In the genomic region with DNA sequence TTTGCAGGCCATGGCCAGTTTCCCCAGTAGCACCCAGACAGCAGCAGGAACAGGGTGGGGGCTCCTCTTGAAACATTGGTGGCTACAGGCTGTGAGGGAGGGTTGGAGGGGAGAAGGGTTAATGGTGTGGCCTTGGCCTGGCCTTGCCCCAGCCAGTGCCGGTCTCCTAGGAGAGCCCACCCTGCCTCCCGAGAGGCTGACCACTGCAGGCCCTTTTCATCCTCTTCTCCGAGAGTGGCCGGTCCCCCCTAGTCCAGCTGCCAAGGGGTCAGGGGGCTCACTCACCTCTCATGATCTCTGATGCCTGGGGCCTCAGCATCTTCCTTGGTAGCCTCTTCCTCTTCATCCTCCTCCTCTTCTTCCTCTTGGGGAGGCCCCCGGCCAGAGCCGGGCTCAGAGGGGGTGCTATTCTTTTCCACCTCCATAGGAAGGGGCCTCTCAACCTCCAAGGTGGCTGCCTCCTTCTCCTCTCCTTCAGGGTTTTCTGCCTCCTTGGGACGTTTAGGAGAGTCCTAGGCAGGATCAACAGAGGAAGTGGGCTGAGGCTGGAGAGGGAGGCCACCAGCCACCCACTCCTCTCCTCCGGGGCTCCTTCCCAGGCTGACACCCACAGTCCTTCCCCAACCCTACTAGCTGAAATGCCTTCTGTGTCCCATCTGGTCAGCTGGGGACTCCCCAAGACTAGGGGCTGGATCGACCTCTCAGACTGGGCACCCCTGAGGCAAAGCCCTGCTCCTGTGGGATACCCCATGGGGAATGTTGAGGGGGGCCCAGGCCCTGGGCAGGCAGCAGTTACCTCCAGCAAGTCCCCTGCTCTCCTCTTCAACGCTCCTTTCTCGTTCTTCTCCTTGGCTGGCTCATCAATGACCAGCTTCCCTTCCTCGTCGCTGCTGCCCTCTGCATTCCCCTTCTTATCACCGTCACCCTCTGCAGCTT, we compare ENCODE assay signal across 16 cellular contexts. TPM values are rescaled to one million over a fixed set of nuclear protein-coding genes. Genes with fewer than 3 reads are reported as not detected.
DNase-seq lines count a peak whose midpoint lies in the region; ATAC-seq and TF ChIP-seq lines count a peak whose summit lies in the region.
"Had no signal": no experiment of that assay in that cellular context is flagged by ENCODE, and none has a peak within 500 bp of the region (broad histone marks: within the 10 kb centered on the region; RNA-seq: fewer than 3 reads in every experiment).

No MANE protein-coding gene starts in this region.

- 80% methylated on average over 14 of the region's 14 CpGs for WGBS in right cardiac atrium
- WGBS in endodermal cell (ENCODE audit: insufficient coverage in 1 of 2, insufficient read length in 1 of 2), 2 experiments, result 96 to 100% methylated on average over 7 to 14 of the region's 14 CpGs

- H3K4me1 Mint-ChIP-seq in T-helper 17 cell (peaks cover 43% of the 10 kb centered on the region), endodermal cell (peaks cover 54% of the 10 kb centered on the region), type B pancreatic cell (ENCODE audit: unreplicated experiment) (peaks cover 50% of the 10 kb centered on the region)

- no peak for TF ChIP-seq CTCF in endodermal cell (conservative IDR thresholded peaks at IDR 0.05)
- no peak for TF ChIP-seq CTCF in type B pancreatic cell (conservative IDR thresholded peaks at IDR 0.05)

- H3K4me3 ChIP-seq in right cardiac atrium (ENCODE audit: low read length), result no peak overlapping the region
- no peak overlapping the region for H3K4me3 ChIP-seq in endodermal cell (ENCODE audit: low read length)
- H3K4me3 ChIP-seq: Peyer's patch had no signal

- no peaks in the 10 kb centered on the region for H3K9me3 ChIP-seq in right cardiac atrium (ENCODE audit: control insufficient read depth, low read length)
- H3K9me3 ChIP-seq in T-helper 17 cell (ENCODE audit: control insufficient read depth, low read length, poor library complexity, severe bottlenecking), result no peaks in the 10 kb centered on the region
- H3K9me3 ChIP-seq in endodermal cell (ENCODE audit: control insufficient read depth, low read length), result no peaks in the 10 kb centered on the region
- H3K9me3 ChIP-seq: BE2C, Peyer's patch had no signal

- H3K36me3 ChIP-seq in endodermal cell (ENCODE audit: control insufficient read depth, insufficient read depth, low read length), result peaks cover 58% of the 10 kb centered on the region

- H3K27me3 Mint-ChIP-seq in T-helper 17 cell, result no peaks in the 10 kb centered on the region
- no peaks in the 10 kb centered on the region for H3K27me3 Mint-ChIP-seq in endodermal cell (ENCODE audit: insufficient read depth)
- no peaks in the 10 kb centered on the region for H3K27me3 Mint-ChIP-seq in type B pancreatic cell

- no peak for DNase-seq in right cardiac atrium
- no peak for DNase-seq in Right ventricle myocardium inferior (ENCODE audit: missing footprints)
- no peak for DNase-seq in T-helper 17 cell
- DNase-seq in endodermal cell, result no peak
- no peak for DNase-seq in type B pancreatic cell (ENCODE audit: extremely low spot score, unreplicated experiment)
- no peak for DNase-seq in NCI-H2227 (lab: John Stamatoyannopoulos, UW; ENCODE audit: unreplicated experiment)
- DNase-seq in substantia nigra (lab: John Stamatoyannopoulos, UW), result no peak
- DNase-seq: anterior cingulate cortex; BE2C; effector CD4-positive, alpha-beta T cell; foreskin keratinocyte; NCI-H146; NCI-H510A treated with DMSO at 0.1 percent for 48 hours; Peyer's patch; stimulated activated CD4-positive, alpha-beta T cell treated with anti-CD3 and anti-CD28 coated beads, Interleukin-2, amount 100 ng/mL, for 24 hours had no signal

- no peak overlapping the region for H3K4me3 Mint-ChIP-seq in T-helper 17 cell
- H3K4me3 Mint-ChIP-seq in endodermal cell, result no peak overlapping the region
- H3K4me3 Mint-ChIP-seq in type B pancreatic cell, result no peak overlapping the region

- ATAC-seq in right cardiac atrium (no peak), Right ventricle myocardium inferior (no peak), T-helper 17 cell (no peak), HG02840 (IDR thresholded peaks at IDR 0.05; ENCODE audit: low FRiP score, unreplicated experiment) (no peak)
- ATAC-seq: foreskin keratinocyte had no signal

- no peaks in the 10 kb centered on the region for H3K27me3 ChIP-seq in right cardiac atrium (ENCODE audit: control insufficient read depth, insufficient read depth)
- no peaks in the 10 kb centered on the region for H3K27me3 ChIP-seq in endodermal cell (ENCODE audit: control insufficient read depth, insufficient read depth, low read length, poor library complexity, severe bottlenecking)
- H3K27me3 ChIP-seq: BE2C, foreskin keratinocyte, Peyer's patch had no signal

- peaks cover 9% of the 10 kb centered on the region for H3K36me3 Mint-ChIP-seq in T-helper 17 cell (ENCODE audit: low read depth)
- H3K36me3 Mint-ChIP-seq in endodermal cell (ENCODE audit: low read depth), result peaks cover 38% of the 10 kb centered on the region
- H3K36me3 Mint-ChIP-seq in type B pancreatic cell, result peaks cover 15% of the 10 kb centered on the region

- H3K27ac Mint-ChIP-seq in T-helper 17 cell (peak overlapping the region; percentile 96), endodermal cell (peak overlapping the region; percentile 68), type B pancreatic cell (peak overlapping the region; percentile 23)

- H3K4me1 ChIP-seq in right cardiac atrium (ENCODE audit: control insufficient read depth, insufficient read depth, low read length), result peaks cover 16% of the 10 kb centered on the region
- peaks cover 28% of the 10 kb centered on the region for H3K4me1 ChIP-seq in endodermal cell (ENCODE audit: control insufficient read depth, insufficient read depth, low read length)

- no peak overlapping the region for H3K9ac ChIP-seq in endodermal cell (ENCODE audit: extremely low read depth, low read length, poor library complexity, severe bottlenecking)

- intact Hi-C loops in right cardiac atrium (cut with DNase I) (no loop called here), Right ventricle myocardium inferior (cut with DNase I) (no loop called here)

- H3K27ac ChIP-seq in right cardiac atrium (ENCODE audit: low read length) (peak overlapping the region; percentile 25), endodermal cell (ENCODE audit: low read depth, low read length) (no peak overlapping the region), substantia nigra (ENCODE audit: low read depth, low read length, poor library complexity, severe bottlenecking) (no peak overlapping the region)
- H3K27ac ChIP-seq: foreskin keratinocyte, Peyer's patch had no signal

- H3K9me3 Mint-ChIP-seq in endodermal cell (no peaks in the 10 kb centered on the region), type B pancreatic cell (no peaks in the 10 kb centered on the region)

RNA-seq across cellular contexts. Expression of gene MRPL24, which starts 2.7 kb away (rescaled TPM):
- total RNA-seq in right cardiac atrium (10 to 100 TPM; 63.4 to 88.5 (median 74.9) TPM), Right ventricle myocardium inferior (103 TPM), T-helper 17 cell (10 to 100 TPM; 18.7 to 25.1 TPM), endodermal cell (10 to 100 TPM; 32.2 to 35.5 TPM), type B pancreatic cell (ENCODE audit: low replicate concordance) (47.4 and 58.6 TPM in 2 replicates)
- polyA plus RNA-seq in right cardiac atrium, result 145 TPM
- 34.7 TPM for polyA plus RNA-seq in endodermal cell (2013, experiment 1 of 2)
- 30.8 TPM for polyA plus RNA-seq in endodermal cell (2013, experiment 2 of 2)

RNA-seq across cellular contexts. Expression of gene HDGF, which starts 7.8 kb away (rescaled TPM):
- total RNA-seq in right cardiac atrium (100 to 1,000 TPM; 148 to 171 (median 162) TPM), Right ventricle myocardium inferior (183 TPM), T-helper 17 cell (100 to 1,000 TPM in 1 of 2 donors, 10 to 100 TPM in 1; 75.3 to 100 TPM), endodermal cell (100 to 1,000 TPM; 493 to 495 TPM), type B pancreatic cell (ENCODE audit: low replicate concordance) (249 and 270 TPM in 2 replicates)
- polyA plus RNA-seq in right cardiac atrium, result 124 TPM
- polyA plus RNA-seq in endodermal cell (2013, experiment 1 of 2), result 307 TPM
- polyA plus RNA-seq in endodermal cell (2013, experiment 2 of 2), result 299 TPM

RNA-seq across cellular contexts. Expression of gene ISG20L2, which starts 15.1 kb away (rescaled TPM):
- total RNA-seq in right cardiac atrium, result 10 to 100 TPM; 13.0 to 23.0 (median 13.9) TPM
- polyA plus RNA-seq in right cardiac atrium, result 9.2 TPM
- total RNA-seq in Right ventricle myocardium inferior, result 13.1 TPM
- total RNA-seq in T-helper 17 cell, result 10 to 100 TPM; 41.4 to 54.2 TPM
- total RNA-seq in endodermal cell, result 10 to 100 TPM; 37.2 to 39.9 TPM
- polyA plus RNA-seq in endodermal cell (2013, experiment 1 of 2), result 31.9 TPM
- 32.0 TPM for polyA plus RNA-seq in endodermal cell (2013, experiment 2 of 2)
- 35.3 and 42.0 TPM in 2 replicates for total RNA-seq in type B pancreatic cell (ENCODE audit: low replicate concordance)

RNA-seq across cellular contexts. Expression of gene METTL25B, which starts 15.4 kb away (rescaled TPM):
- 10 to 100 TPM; 14.4 to 19.7 (median 17.3) TPM for total RNA-seq in right cardiac atrium
- polyA plus RNA-seq in right cardiac atrium, result 18.8 TPM
- 16.6 TPM for total RNA-seq in Right ventricle myocardium inferior
- total RNA-seq in T-helper 17 cell, result 10 to 100 TPM; 13.1 to 21.6 TPM
- total RNA-seq in endodermal cell, result 10 to 100 TPM; 25.9 to 35.5 TPM
- polyA plus RNA-seq in endodermal cell (2013, experiment 1 of 2), result 36.0 TPM
- 33.1 TPM for polyA plus RNA-seq in endodermal cell (2013, experiment 2 of 2)
- 35.2 and 39.7 TPM in 2 replicates for total RNA-seq in type B pancreatic cell (ENCODE audit: low replicate concordance)

RNA-seq across cellular contexts. Expression of gene PRCC, which starts 23.7 kb away (rescaled TPM):
- 10 to 100 TPM; 36.3 to 47.1 (median 44.1) TPM for total RNA-seq in right cardiac atrium
- polyA plus RNA-seq in right cardiac atrium, result 36.0 TPM
- 42.9 TPM for total RNA-seq in Right ventricle myocardium inferior
- 10 to 100 TPM; 51.0 to 82.4 TPM for total RNA-seq in T-helper 17 cell
- total RNA-seq in endodermal cell, result 100 to 1,000 TPM; 108 to 111 TPM
- 81.7 TPM for polyA plus RNA-seq in endodermal cell (2013, experiment 1 of 2)
- polyA plus RNA-seq in endodermal cell (2013, experiment 2 of 2), result 91.9 TPM
- 79.1 and 81.8 TPM in 2 replicates for total RNA-seq in type B pancreatic cell (ENCODE audit: low replicate concordance)

Comparison
In these comparisons a context has a peak if more than half of its experiments do, and no peak if none do; other contexts are left out.
1. H3K27ac Mint-ChIP-seq: peak in every context shown above with its lines; median percentile 96 in T-helper 17 cell; 68 in endodermal cell; 23 in type B pancreatic cell.